Comparison of ENCODE assay signal across 7 cellular contexts in the genomic region with DNA sequence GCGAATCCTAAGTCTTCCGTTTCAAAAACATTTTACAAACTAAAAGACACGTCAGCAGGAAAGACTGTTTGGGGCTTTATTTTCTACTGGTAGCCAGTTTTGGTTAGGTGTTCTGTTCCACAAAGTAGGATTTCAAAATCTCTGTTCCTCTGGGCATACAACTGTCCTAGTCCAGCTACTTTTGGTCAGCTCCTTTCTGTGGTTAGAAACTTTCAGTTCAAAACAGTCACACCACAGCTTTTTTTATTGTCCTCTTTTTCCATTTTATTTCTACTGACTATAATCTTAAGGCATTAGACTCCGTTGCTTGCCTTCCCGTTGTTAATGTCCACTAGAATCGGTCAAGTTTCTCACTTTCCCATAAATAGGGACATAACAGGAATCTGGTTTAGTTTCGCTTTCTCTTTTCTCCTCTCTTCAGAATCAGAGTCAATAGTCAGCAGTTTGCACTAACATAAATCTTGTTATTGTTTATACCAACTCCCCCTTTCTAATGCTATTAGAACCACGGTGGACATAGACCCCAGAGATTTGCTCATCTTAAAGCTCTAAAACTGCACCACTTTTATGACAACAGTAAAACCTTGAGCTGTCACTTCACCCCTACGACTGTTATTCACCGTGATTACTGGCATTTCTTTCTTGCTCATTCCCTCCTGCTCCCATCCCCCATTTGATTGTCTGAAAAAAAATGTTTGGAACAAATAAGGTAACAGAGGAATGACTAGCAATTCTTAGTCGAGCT. TPM values are rescaled to one million over a fixed set of nuclear protein-coding genes. Genes with fewer than 3 reads are reported as not detected.
DNase-seq lines count a peak whose midpoint lies in the region; ATAC-seq and TF ChIP-seq lines count a peak whose summit lies in the region.

No MANE protein-coding gene starts in this region.

- no peaks in the 10 kb centered on the region for H3K36me3 ChIP-seq in HEK293 (ENCODE audit: control insufficient read depth in 2 of 2, insufficient read depth in 1 of 2, low read length in 2 of 2)
- peaks cover 18% of the 10 kb centered on the region for H3K36me3 ChIP-seq in OCI-LY7 (ENCODE audit: insufficient read depth, low read length)

- intact Hi-C loops in Right ventricle myocardium superior (cut with DNase I) (no loop called here), OCI-LY7 (cut with micrococcal nuclease; ENCODE audit: unreplicated experiment) (no loop called here)

- H3K27ac ChIP-seq in HEK293 (ENCODE audit: extremely low read depth, low read depth, low read length) (no peak overlapping the region), OCI-LY7 (ENCODE audit: low read depth, low read length, poor library complexity, severe bottlenecking) (no peak overlapping the region)

- CTCF ChIA-PET in HEK293 (lab: Yijun Ruan, JAX): interaction anchor here (0.6 kb wide), 1 partner anchor 11 kb away, joined by 6 read pairs; no protein-coding TSS in a partner anchor
- CTCF ChIA-PET in OCI-LY7 (lab: Charles Lee; ENCODE audit: unreplicated experiment): no interaction called here

- TF ChIP-seq CTCF in HEK293 (tag by site-specific recombination; IDR thresholded peaks at IDR 0.05) (no peak), OCI-LY7 (conservative IDR thresholded peaks at IDR 0.05; ENCODE audit: low read length) (no peak)

- peak overlapping the region; percentile 36 for H3K4me3 ChIP-seq in HEK293 (ENCODE audit: low read depth, low read length)
- H3K4me3 ChIP-seq in skeletal muscle cell (ENCODE audit: low read depth, low read length): peak overlapping the region; percentile 39
- no peak overlapping the region for H3K4me3 ChIP-seq in OCI-LY7 (ENCODE audit: low read depth, low read length, poor library complexity, severe bottlenecking)

- POLR2A ChIA-PET in HEK293 (lab: Yijun Ruan, JAX): no interaction called here
- POLR2A ChIA-PET in OCI-LY7 (lab: Charles Lee): no interaction called here

- no peaks in the 10 kb centered on the region for H3K9me2 ChIP-seq in OCI-LY7 (ENCODE audit: insufficient read depth, low read length)

- no peak overlapping the region for H3K4me2 ChIP-seq in OCI-LY7 (ENCODE audit: low read length)

- no peaks in the 10 kb centered on the region for H3K79me2 ChIP-seq in OCI-LY7 (ENCODE audit: insufficient read depth, low read depth, low read length)

- DNase-seq in SW480 (ENCODE audit: low spot score): peak; percentile 35
- DNase-seq in Right ventricle myocardium superior: no peak
- no peak for DNase-seq in skeletal muscle cell (ENCODE audit: low read depth)
- DNase-seq in OCI-LY7 (ENCODE audit: low spot score): no peak
- no peak for DNase-seq in UCSD-AML1 (lab: John Stamatoyannopoulos, UW; ENCODE audit: unreplicated experiment)

- ATAC-seq in Right ventricle myocardium superior (ENCODE audit: poor library complexity): peak; percentile 69
- ATAC-seq in GM18502 (IDR thresholded peaks at IDR 0.05; ENCODE audit: poor library complexity, unreplicated experiment): no peak

- BruUV-seq in OCI-LY7 (replicated peaks; lab: Mats Ljungman, UMichigan): no TSS peak

- no peaks in the 10 kb centered on the region for H4K20me1 ChIP-seq in OCI-LY7 (ENCODE audit: insufficient read depth, low read length)

- H2AFZ ChIP-seq in OCI-LY7 (ENCODE audit: low read length): no peak overlapping the region

- H3K4me1 ChIP-seq in HEK293 (ENCODE audit: control insufficient read depth, insufficient read depth, low read length): 0 out of 2 replicates have a peak, but pooled peaks cover 5% of the 10 kb centered on the region
- no peaks in the 10 kb centered on the region for H3K4me1 ChIP-seq in OCI-LY7 (ENCODE audit: insufficient read depth, low read length, poor library complexity, severe bottlenecking)

- H3K9me3 ChIP-seq in HEK293 (ENCODE audit: control insufficient read depth, insufficient read depth, low read depth, low read length) (no peaks in the 10 kb centered on the region), OCI-LY7 (ENCODE audit: low read length) (no peaks in the 10 kb centered on the region)

TF ChIP-seq in HEK293, 187 proteins besides CTCF, POLR2A, EP300 and RAD21:
- TF ChIP-seq ZIC2 (tag by site-specific recombination; IDR thresholded peaks at IDR 0.05) (no peak), BCL11B (tag by site-specific recombination; IDR thresholded peaks at IDR 0.05; ENCODE audit: low read depth) (no peak), FEZF1 (tag by site-specific recombination; IDR thresholded peaks at IDR 0.05) (no peak), ZNF19 (tag by site-specific recombination; IDR thresholded peaks at IDR 0.05; ENCODE audit: low read depth) (no peak), ZNF335 (tag by site-specific recombination; conservative IDR thresholded peaks at IDR 0.05) (peak; percentile 47), ZNF426 (tag by site-specific recombination; IDR thresholded peaks at IDR 0.05) (no peak), ZNF16 (tag by site-specific recombination; IDR thresholded peaks at IDR 0.05; ENCODE audit: low read depth) (no peak), ZNF521 (tag by site-specific recombination; IDR thresholded peaks at IDR 0.05) (no peak), ZNF366 (tag by site-specific recombination; conservative IDR thresholded peaks at IDR 0.05) (no peak), ZXDB (tag by site-specific recombination; IDR thresholded peaks at IDR 0.05) (no peak), RBAK (tag by site-specific recombination; IDR thresholded peaks at IDR 0.05) (no peak), ZNF302 (tag by site-specific recombination; IDR thresholded peaks at IDR 0.05; ENCODE audit: low read depth) (no peak), SP7 (tag by site-specific recombination; IDR thresholded peaks at IDR 0.05) (no peak)
- TF ChIP-seq, protein P1, sequence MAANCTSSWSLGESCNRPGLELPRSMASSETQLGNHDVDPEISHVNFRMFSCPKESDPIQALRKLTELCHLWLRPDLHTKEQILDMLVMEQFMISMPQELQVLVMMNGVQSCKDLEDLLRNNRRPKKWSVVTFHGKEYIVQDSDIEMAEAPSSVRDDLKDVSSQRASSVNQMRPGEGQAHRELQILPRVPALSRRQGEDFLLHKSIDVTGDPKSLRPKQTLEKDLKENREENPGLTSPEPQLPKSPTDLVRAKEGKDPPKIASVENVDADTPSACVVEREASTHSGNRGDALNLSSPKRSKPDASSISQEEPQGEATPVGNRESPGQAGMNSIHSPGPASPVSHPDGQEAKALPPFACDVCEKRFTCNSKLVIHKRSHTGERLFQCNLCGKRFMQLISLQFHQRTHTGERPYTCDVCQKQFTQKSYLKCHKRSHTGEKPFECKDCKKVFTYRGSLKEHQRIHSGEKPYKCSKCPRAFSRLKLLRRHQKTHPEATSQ (tag by site-specific recombination; IDR thresholded peaks at IDR 0.05): no peak
- TF ChIP-seq, protein P2, sequence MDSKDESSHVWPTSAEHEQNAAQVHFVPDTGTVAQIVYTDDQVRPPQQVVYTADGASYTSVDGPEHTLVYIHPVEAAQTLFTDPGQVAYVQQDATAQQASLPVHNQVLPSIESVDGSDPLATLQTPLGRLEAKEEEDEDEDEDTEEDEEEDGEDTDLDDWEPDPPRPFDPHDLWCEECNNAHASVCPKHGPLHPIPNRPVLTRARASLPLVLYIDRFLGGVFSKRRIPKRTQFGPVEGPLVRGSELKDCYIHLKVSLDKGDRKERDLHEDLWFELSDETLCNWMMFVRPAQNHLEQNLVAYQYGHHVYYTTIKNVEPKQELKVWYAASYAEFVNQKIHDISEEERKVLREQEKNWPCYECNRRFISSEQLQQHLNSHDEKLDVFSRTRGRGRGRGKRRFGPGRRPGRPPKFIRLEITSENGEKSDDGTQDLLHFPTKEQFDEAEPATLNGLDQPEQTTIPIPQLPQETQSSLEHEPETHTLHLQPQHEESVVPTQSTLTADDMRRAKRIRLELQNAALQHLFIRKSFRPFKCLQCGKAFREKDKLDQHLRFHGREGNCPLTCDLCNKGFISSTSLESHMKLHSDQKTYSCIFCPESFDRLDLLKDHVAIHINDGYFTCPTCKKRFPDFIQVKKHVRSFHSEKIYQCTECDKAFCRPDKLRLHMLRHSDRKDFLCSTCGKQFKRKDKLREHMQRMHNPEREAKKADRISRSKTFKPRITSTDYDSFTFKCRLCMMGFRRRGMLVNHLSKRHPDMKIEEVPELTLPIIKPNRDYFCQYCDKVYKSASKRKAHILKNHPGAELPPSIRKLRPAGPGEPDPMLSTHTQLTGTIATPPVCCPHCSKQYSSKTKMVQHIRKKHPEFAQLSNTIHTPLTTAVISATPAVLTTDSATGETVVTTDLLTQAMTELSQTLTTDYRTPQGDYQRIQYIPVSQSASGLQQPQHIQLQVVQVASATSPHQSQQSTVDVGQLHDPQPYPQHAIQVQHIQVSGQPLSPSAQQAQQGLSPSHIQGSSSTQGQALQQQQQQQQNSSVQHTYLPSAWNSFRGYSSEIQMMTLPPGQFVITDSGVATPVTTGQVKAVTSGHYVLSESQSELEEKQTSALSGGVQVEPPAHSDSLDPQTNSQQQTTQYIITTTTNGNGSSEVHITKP (tag by site-specific recombination; IDR thresholded peaks at IDR 0.05): 0 out of 2 replicates have a peak, but pooled peaks have one; percentile 19
- TF ChIP-seq, protein P3, sequence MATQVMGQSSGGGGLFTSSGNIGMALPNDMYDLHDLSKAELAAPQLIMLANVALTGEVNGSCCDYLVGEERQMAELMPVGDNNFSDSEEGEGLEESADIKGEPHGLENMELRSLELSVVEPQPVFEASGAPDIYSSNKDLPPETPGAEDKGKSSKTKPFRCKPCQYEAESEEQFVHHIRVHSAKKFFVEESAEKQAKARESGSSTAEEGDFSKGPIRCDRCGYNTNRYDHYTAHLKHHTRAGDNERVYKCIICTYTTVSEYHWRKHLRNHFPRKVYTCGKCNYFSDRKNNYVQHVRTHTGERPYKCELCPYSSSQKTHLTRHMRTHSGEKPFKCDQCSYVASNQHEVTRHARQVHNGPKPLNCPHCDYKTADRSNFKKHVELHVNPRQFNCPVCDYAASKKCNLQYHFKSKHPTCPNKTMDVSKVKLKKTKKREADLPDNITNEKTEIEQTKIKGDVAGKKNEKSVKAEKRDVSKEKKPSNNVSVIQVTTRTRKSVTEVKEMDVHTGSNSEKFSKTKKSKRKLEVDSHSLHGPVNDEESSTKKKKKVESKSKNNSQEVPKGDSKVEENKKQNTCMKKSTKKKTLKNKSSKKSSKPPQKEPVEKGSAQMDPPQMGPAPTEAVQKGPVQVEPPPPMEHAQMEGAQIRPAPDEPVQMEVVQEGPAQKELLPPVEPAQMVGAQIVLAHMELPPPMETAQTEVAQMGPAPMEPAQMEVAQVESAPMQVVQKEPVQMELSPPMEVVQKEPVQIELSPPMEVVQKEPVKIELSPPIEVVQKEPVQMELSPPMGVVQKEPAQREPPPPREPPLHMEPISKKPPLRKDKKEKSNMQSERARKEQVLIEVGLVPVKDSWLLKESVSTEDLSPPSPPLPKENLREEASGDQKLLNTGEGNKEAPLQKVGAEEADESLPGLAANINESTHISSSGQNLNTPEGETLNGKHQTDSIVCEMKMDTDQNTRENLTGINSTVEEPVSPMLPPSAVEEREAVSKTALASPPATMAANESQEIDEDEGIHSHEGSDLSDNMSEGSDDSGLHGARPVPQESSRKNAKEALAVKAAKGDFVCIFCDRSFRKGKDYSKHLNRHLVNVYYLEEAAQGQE (tag by site-specific recombination; IDR thresholded peaks at IDR 0.05): 0 out of 2 replicates have a peak, but pooled peaks have one; percentile 25
TF ChIP-seq in HEK293: peak in this region for 3.

RNA-seq across cellular contexts. Expression of a gene that starts 41.5 kb away (rescaled TPM):
- total RNA-seq in Right ventricle myocardium superior (1.7 TPM), OCI-LY7 (2022) (not detected in 2 replicates)
- total RNA-seq in OCI-LY7 (2014; rRNA removed; shearing (Covaris generic)): not detected in 2 replicates
